19 cellular contexts compared by ENCODE assay signal in genomic region chr3:3119393-3119851, GRCh38. TPM values are rescaled to one million over a fixed set of nuclear protein-coding genes. Genes with fewer than 3 reads are reported as not detected.
A peak's percentile ranks its signal among the peaks of the same experiment; 100 is the strongest.
DNase-seq lines count a peak whose midpoint lies in the region; ATAC-seq, FAIRE-seq and TF ChIP-seq lines count a peak whose summit lies in the region.
"Had no signal": no experiment of that assay in that cellular context is flagged by ENCODE, and none has a peak within 500 bp of the region (broad histone marks: within the 10 kb centered on the region; RNA-seq: fewer than 3 reads in every experiment).

No MANE protein-coding gene starts in this region.

- SMC1A ChIA-PET in GM12878 (lab: Charles Lee; ENCODE audit: uncharacterized antibody, unreplicated experiment) = no interaction called here

- H3K4me1 ChIP-seq in A673 (ENCODE audit: insufficient read depth, low read length, poor library complexity, severe bottlenecking) = no peaks in the 10 kb centered on the region
- H3K4me1 ChIP-seq in GM12878 (ENCODE audit: control insufficient read depth, insufficient read depth, low read length) = peaks cover 12% of the 10 kb centered on the region; the same call in 1 of the 2 replicates
- H3K4me1 ChIP-seq in effector memory CD4-positive, alpha-beta T cell (ENCODE audit: control insufficient read depth, insufficient read depth, low read length, poor library complexity, severe bottlenecking) = no peaks in the 10 kb centered on the region
- no peaks in the 10 kb centered on the region for H3K4me1 ChIP-seq in left lung
- H3K4me1 ChIP-seq: psoas muscle, testis had no signal

- TF ChIP-seq POLR2A in GM12878 (IDR thresholded peaks at IDR 0.05; ENCODE audit: low read depth, low read length) = no peak

- no peak for TF ChIP-seq EP300 in GM12878 (IDR thresholded peaks at IDR 0.05; ENCODE audit: borderline replicate concordance in 1 of 2, control insufficient read depth in 1 of 2, low read depth in 2 of 2, low read length in 2 of 2)

- H3K79me2 ChIP-seq in GM12878 (ENCODE audit: control insufficient read depth, insufficient read depth, low read length) = no peaks in the 10 kb centered on the region

- H3K9me3 ChIP-seq in A673 (ENCODE audit: low read depth, low read length, poor library complexity, severe bottlenecking) = no peaks in the 10 kb centered on the region
- H3K9me3 ChIP-seq in GM12878 (replicated peaks; ENCODE audit: control insufficient read depth, insufficient read depth, low read length) = no peaks in the 10 kb centered on the region
- H3K9me3 ChIP-seq in effector memory CD4-positive, alpha-beta T cell (ENCODE audit: control insufficient read depth, low read length) = no peaks in the 10 kb centered on the region
- H3K9me3 ChIP-seq in left lung = no peaks in the 10 kb centered on the region
- H3K9me3 ChIP-seq: psoas muscle, testis had no signal

- 12% methylated on average over 4 of the region's 4 CpGs for WGBS in GM12878 (ENCODE audit: insufficient coverage, insufficient replicate concordance, low lambda C conversion rate, missing lambda C conversion rate)

- no peak overlapping the region for H3K9ac ChIP-seq in GM12878 (ENCODE audit: control insufficient read depth, insufficient read depth, low read length)

- H3K27me3 ChIP-seq in A673 (replicated peaks; ENCODE audit: insufficient read depth, low read depth, low read length, poor library complexity) = no peaks in the 10 kb centered on the region
- H3K27me3 ChIP-seq in GM12878 (replicated peaks in 1 of 2; ENCODE audit: control insufficient read depth in 2 of 2, insufficient read depth in 2 of 2, low read length in 1 of 2) = no peaks in the 10 kb centered on the region; a peak in 1 of 4 replicates
- no peaks in the 10 kb centered on the region for H3K27me3 ChIP-seq in effector memory CD4-positive, alpha-beta T cell (replicated peaks; ENCODE audit: control insufficient read depth, insufficient read depth, low read length, poor library complexity, severe bottlenecking)
- no peaks in the 10 kb centered on the region for H3K27me3 ChIP-seq in left lung
- H3K27me3 ChIP-seq: brain microvascular endothelial cell, testis had no signal

- no peaks in the 10 kb centered on the region for H3K36me3 ChIP-seq in A673 (ENCODE audit: insufficient read depth, low read length, poor library complexity, severe bottlenecking)
- no peaks in the 10 kb centered on the region for H3K36me3 ChIP-seq in GM12878 (ENCODE audit: control insufficient read depth in 2 of 2, insufficient read depth in 2 of 2, low read length in 1 of 2)
- no peaks in the 10 kb centered on the region for H3K36me3 ChIP-seq in effector memory CD4-positive, alpha-beta T cell (ENCODE audit: control insufficient read depth, insufficient read depth, low read length)
- no peaks in the 10 kb centered on the region for H3K36me3 ChIP-seq in left lung
- H3K36me3 ChIP-seq: brain microvascular endothelial cell had no signal

- CTCF ChIA-PET in A673 (lab: Charles Lee) = no interaction called here
- CTCF ChIA-PET in GM12878 (lab: Yijun Ruan, JAX) = no interaction called here

- no peak overlapping the region for H3K4me3 ChIP-seq in A673 (ENCODE audit: low read depth, low read length, poor library complexity, severe bottlenecking)
- no peak overlapping the region for H3K4me3 ChIP-seq in GM12878
- no peak overlapping the region for H3K4me3 ChIP-seq in effector memory CD4-positive, alpha-beta T cell (ENCODE audit: insufficient read depth, low read depth, low read length, poor library complexity, severe bottlenecking)
- no peak overlapping the region for H3K4me3 ChIP-seq in left lung
- H3K4me3 ChIP-seq: psoas muscle, testis had no signal

- BruUV-seq in A673 (replicated peaks; lab: Mats Ljungman, UMichigan) (no TSS peak), GM12878 (replicated peaks; lab: Mats Ljungman, UMichigan) (no TSS peak)

- TF ChIP-seq CTCF in A673 (conservative IDR thresholded peaks at IDR 0.05; ENCODE audit: low read depth, low read length) = no peak
- TF ChIP-seq CTCF in GM12878 (IDR thresholded peaks at IDR 0.05 in 2 of 3, conservative IDR thresholded peaks at IDR 0.05 in 1 of 3; ENCODE audit: control insufficient read depth in 2 of 3, extremely low read depth in 1 of 3, insufficient read depth in 1 of 3, low read depth in 3 of 3, low read length in 3 of 3) = no peak
- no peak for TF ChIP-seq CTCF in left lung (IDR thresholded peaks at IDR 0.05)

- peak; percentile 65 for DNase-seq in A673 (ENCODE audit: low spot score)
- DNase-seq in GM03348 (ENCODE audit: low spot score) = peak; percentile 11
- no peak for DNase-seq in GM12878 (ENCODE audit: low read depth, low spot score)
- DNase-seq in HK-2 (ENCODE audit: unreplicated experiment) = no peak
- DNase-seq in effector memory CD4-positive, alpha-beta T cell = no peak
- DNase-seq in left lobe of liver (ENCODE audit: low spot score) = no peak
- DNase-seq in left lung = no peak
- DNase-seq: brain microvascular endothelial cell, DMS153, KG1, NCI-H1417 treated with DMSO at 0.1 percent for 48 hours, NCI-H510A, psoas muscle, testis had no signal

- no peak overlapping the region for H3K4me2 ChIP-seq in GM12878 (ENCODE audit: control insufficient read depth, insufficient read depth)

- no peak for TF ChIP-seq RAD21 in GM12878 (IDR thresholded peaks at IDR 0.05; ENCODE audit: insufficient read depth, low read depth, low read length)

- no peaks in the 10 kb centered on the region for H4K20me1 ChIP-seq in GM12878 (ENCODE audit: control insufficient read depth, insufficient read depth)

- POLR2A ChIA-PET in A673 (lab: Charles Lee; ENCODE audit: low non-redundant PET) (no interaction called here), GM12878 (lab: Charles Lee) (no interaction called here)

- H3K27ac ChIP-seq in A673 (ENCODE audit: low read depth, low read length, poor library complexity, severe bottlenecking) = no peak overlapping the region
- no peak overlapping the region for H3K27ac ChIP-seq in GM12878 (ENCODE audit: control insufficient read depth, insufficient read depth)
- no peak overlapping the region for H3K27ac ChIP-seq in effector memory CD4-positive, alpha-beta T cell (ENCODE audit: insufficient read depth, low read length, poor library complexity, severe bottlenecking)
- no peak overlapping the region for H3K27ac ChIP-seq in left lung
- H3K27ac ChIP-seq: brain microvascular endothelial cell, psoas muscle, testis had no signal

- H2AFZ ChIP-seq in GM12878 (ENCODE audit: control insufficient read depth, low read depth, low read length) = no peak overlapping the region; the same call in 1 of the 2 replicates

- RAD21 ChIA-PET in GM12878 (lab: Charles Lee; ENCODE audit: unreplicated experiment) = no interaction called here

- no peak for FAIRE-seq in GM12878 (lab: Jason Lieb, UNC)

- ATAC-seq in HG02798 (IDR thresholded peaks at IDR 0.05; ENCODE audit: poor library complexity, unreplicated experiment) = peak; percentile 49
- peak; percentile 77 for ATAC-seq in GM12878
- no peak for ATAC-seq in left lobe of liver
- no peak for ATAC-seq in left lung
- ATAC-seq: Panc1, psoas muscle had no signal

- intact Hi-C loops in A673 (cut with micrococcal nuclease; ENCODE audit: unreplicated experiment) (no loop called here), GM12878 (cut with micrococcal nuclease; ENCODE audit: unreplicated experiment) (no loop called here), left lung (cut with DNase I) (no loop called here)

- in situ Hi-C loops in GM12878 (cut with MboI) = no loop called here

TF ChIP-seq in GM12878, 131 proteins besides CTCF, POLR2A, EP300 and RAD21 (continues in another document):
- no peak for TF ChIP-seq PAX5 (IDR thresholded peaks at IDR 0.05; ENCODE audit: borderline replicate concordance, low read depth, low read length)
- TF ChIP-seq YY1 (IDR thresholded peaks at IDR 0.05; ENCODE audit: low read depth, low read length) = no peak
- TF ChIP-seq TCF3 (IDR thresholded peaks at IDR 0.05; ENCODE audit: borderline replicate concordance, insufficient read depth, low read depth, low read length) = no peak

RNA-seq across cellular contexts. Expression of gene TRNT1, which starts 7.3 kb away (rescaled TPM):
- total RNA-seq in A673 (2021) (35.2 and 41.7 TPM in 2 replicates), GM12878 (2014; rRNA removed) (33.6 and 35.4 TPM in 2 replicates), GM12878 (2014; rRNA removed; fragmentation: Illumina TruSeq; extraction: Trizol) (34.6 and 37.9 TPM in 2 replicates), GM12878 (2021) (28.1 and 33.8 TPM in 2 replicates), left lobe of liver (8.0 TPM), left lung (10 to 100 TPM; 21.4 to 23.8 TPM)
- total RNA-seq in GM12878 (2013; cell fraction: nucleolus; rRNA removed) = 93.7 and 102 TPM in 2 replicates
- 12.1 TPM for polyA plus RNA-seq in GM12878 (2011; ENCODE audit: low read depth)
- polyA plus RNA-seq in GM12878 (2011; rRNA removed) (28.6 and 46.8 TPM in 2 replicates), GM12878 (2014; fragmentation: Illumina TruSeq; extraction: Trizol) (34.1 and 42.7 TPM in 2 replicates), GM12878 (2014; fragmentation: Nextera tagmentation; extraction: Ambion mirVana) (10 to 100 TPM; 37.9 to 45.1 TPM), GM12878 (2014; rRNA removed) (32.2 and 35.5 TPM in 2 replicates), GM12878 (2016; fragmentation: Nextera tagmentation; extraction: Ambion mirVana) (10 to 100 TPM; 54.4 to 54.9 TPM)
- 6.1 and 7.4 TPM in 2 replicates for polyA plus RNA-seq in GM12878 (2011; cell fraction: cytosol; rRNA removed)
- polyA plus RNA-seq in GM12878 (2011; cell fraction: nucleus; rRNA removed) = 36.2 and 51.5 TPM in 2 replicates
- 18.2 and 20.5 TPM in 2 replicates for polyA plus RNA-seq in GM12878 (2012)
- polyA minus RNA-seq in GM12878 (2011; rRNA and poly(A)+ RNA removed) = 19.9 and 21.6 TPM in 2 replicates
- polyA minus RNA-seq in GM12878 (2011; cell fraction: cytosol; rRNA and poly(A)+ RNA removed) = 6.3 and 8.2 TPM in 2 replicates
- polyA minus RNA-seq in GM12878 (2011; cell fraction: nucleus; rRNA and poly(A)+ RNA removed) = 38.8 and 69.7 TPM in 2 replicates

RNA-seq across cellular contexts. Expression of gene IL5RA, which starts 9.2 kb away (rescaled TPM):
- total RNA-seq in A673 (2021) (not detected in 2 replicates), GM12878 (2014; rRNA removed) (0.65 TPM in 1 of 2 replicates, not detected in the other), GM12878 (2014; rRNA removed; fragmentation: Illumina TruSeq; extraction: Trizol) (0.09 and 0.18 TPM in 2 replicates), GM12878 (2021) (0.19 TPM in 1 of 2 replicates, not detected in the other), left lobe of liver (not detected), left lung (1 to 10 TPM in 1 of 2 donors, under 1 TPM in 1; 0.50 to 2.5 TPM)
- 0.33 and 0.51 TPM in 2 replicates for total RNA-seq in GM12878 (2013; cell fraction: nucleolus; rRNA removed)
- not detected for polyA plus RNA-seq in GM12878 (2011; ENCODE audit: low read depth)
- polyA plus RNA-seq in GM12878 (2011; rRNA removed) (not detected in 2 replicates), GM12878 (2014; fragmentation: Illumina TruSeq; extraction: Trizol) (0.30 and 0.53 TPM in 2 replicates), GM12878 (2014; fragmentation: Nextera tagmentation; extraction: Ambion mirVana) (under 1 TPM in 1 of 2 experiments, not detected in 1; 0.04 TPM), GM12878 (2014; rRNA removed) (0.10 and 0.13 TPM in 2 replicates), GM12878 (2016; fragmentation: Nextera tagmentation; extraction: Ambion mirVana) (not detected)
- not detected in 2 replicates for polyA plus RNA-seq in GM12878 (2011; cell fraction: cytosol; rRNA removed)
- polyA plus RNA-seq in GM12878 (2011; cell fraction: nucleus; rRNA removed) = not detected in 2 replicates
- 0.06 TPM in 1 of 2 replicates, not detected in the other for polyA plus RNA-seq in GM12878 (2012)
- not detected in 2 replicates for polyA minus RNA-seq in GM12878 (2011; rRNA and poly(A)+ RNA removed)
- not detected in 2 replicates for polyA minus RNA-seq in GM12878 (2011; cell fraction: cytosol; rRNA and poly(A)+ RNA removed)
- not detected in 2 replicates for polyA minus RNA-seq in GM12878 (2011; cell fraction: nucleus; rRNA and poly(A)+ RNA removed)
- total RNA-seq: fibroblast of lung, myocyte had no signal
- polyA plus RNA-seq: BJ, fibroblast of lung had no signal

Comparison
In these comparisons a context has a peak if more than half of its experiments do, and no peak if none do; other contexts are left out.
1. DNase-seq: peak in A673 (single experiment) and GM03348 (single experiment); none in GM12878 (single experiment), HK-2 (single experiment), effector memory CD4-positive, alpha-beta T cell (0 of 3), left lobe of liver (single experiment) and left lung (0 of 2).
2. ATAC-seq: peak in HG02798 (single experiment) and GM12878 (single experiment); none in left lobe of liver (single experiment) and left lung (single experiment).